8 cellular contexts compared by ENCODE assay signal in genomic region chr6:137218473-137218916, GRCh38. TPM values are rescaled to one million over a fixed set of nuclear protein-coding genes. Genes with fewer than 3 reads are reported as not detected.
A peak's percentile ranks its signal among the peaks of the same experiment; 100 is the strongest.
DNase-seq lines count a peak whose midpoint lies in the region; ATAC-seq and TF ChIP-seq lines count a peak whose summit lies in the region.

No MANE protein-coding gene starts in this region.

- H3K27ac Mint-ChIP-seq in nephron = peak overlapping the region; percentile 85 to 99 (median 96)

- TF ChIP-seq CTCF in nephron (IDR thresholded peaks at IDR 0.05; ENCODE audit: unreplicated experiment in 3 of 3) = no peak

- H3K4me3 Mint-ChIP-seq in activated T-cell treated with anti-CD3 and anti-CD28 coated beads, Interleukin-2, amount 50 U/mL, for 4 hours = peak overlapping the region; percentile 100
- peak overlapping the region; percentile 91 to 98 (median 98) for H3K4me3 Mint-ChIP-seq in nephron

- H3K9me3 Mint-ChIP-seq in activated T-cell treated with anti-CD3 and anti-CD28 coated beads, Interleukin-2, amount 50 U/mL, for 4 hours = no peaks in the 10 kb centered on the region
- no peaks in the 10 kb centered on the region for H3K9me3 Mint-ChIP-seq in nephron

- ATAC-seq in HG02759 (IDR thresholded peaks at IDR 0.05; ENCODE audit: unreplicated experiment) (peak; percentile 35), GM21381 (IDR thresholded peaks at IDR 0.05; ENCODE audit: unreplicated experiment) (no peak)
- ATAC-seq in activated T-cell treated with anti-CD3 and anti-CD28 coated beads, Interleukin-2, amount 50 U/mL, for 4 hours = peak; percentile 77 to 80

- no peaks in the 10 kb centered on the region for H3K27me3 Mint-ChIP-seq in activated T-cell treated with anti-CD3 and anti-CD28 coated beads, Interleukin-2, amount 50 U/mL, for 4 hours (ENCODE audit: low read depth)
- no peaks in the 10 kb centered on the region for H3K27me3 Mint-ChIP-seq in nephron (ENCODE audit: low read depth)

- DNase-seq in NCI-H82 (lab: John Stamatoyannopoulos, UW) = peak; percentile 73
- no peak for DNase-seq in NCI-H82 treated with DMSO at 0.1 percent for 48 hours (lab: John Stamatoyannopoulos, UW; ENCODE audit: unreplicated experiment)
- DNase-seq in NCI-H69 (lab: John Stamatoyannopoulos, UW) = peak; percentile 69
- peak; percentile 23 for DNase-seq in activated T-cell treated with anti-CD3 and anti-CD28 coated beads, Interleukin-2, amount 50 U/mL, for 4 hours
- DNase-seq in fibroblast of peridontal ligament (ENCODE audit: extremely low read depth) = peak; percentile 48

- H3K36me3 Mint-ChIP-seq in activated T-cell treated with anti-CD3 and anti-CD28 coated beads, Interleukin-2, amount 50 U/mL, for 4 hours (ENCODE audit: insufficient read depth) = peaks cover 2% of the 10 kb centered on the region
- peaks cover 7% of the 10 kb centered on the region for H3K36me3 Mint-ChIP-seq in nephron (ENCODE audit: low read depth)

- H3K4me1 Mint-ChIP-seq in activated T-cell treated with anti-CD3 and anti-CD28 coated beads, Interleukin-2, amount 50 U/mL, for 4 hours (ENCODE audit: low read depth) = peaks cover 62% of the 10 kb centered on the region
- peaks cover 42% of the 10 kb centered on the region for H3K4me1 Mint-ChIP-seq in nephron

RNA-seq across cellular contexts. Expression of gene IFNGR1, which starts 0.7 kb away (rescaled TPM):
- 10 to 100 TPM in 2 of 3 donors, 1 to 10 TPM in 1; 8.9 to 12.0 (median 11.9) TPM for total RNA-seq in activated T-cell treated with anti-CD3 and anti-CD28 coated beads, Interleukin-2, amount 50 U/mL, for 4 hours

RNA-seq across cellular contexts. Expression of gene IL22RA2, which starts 45.1 kb away (rescaled TPM):
- total RNA-seq in activated T-cell treated with anti-CD3 and anti-CD28 coated beads, Interleukin-2, amount 50 U/mL, for 4 hours = not detected
